25 cellular contexts compared by ENCODE assay signal in genomic region chr19:30170495-30171137, GRCh38.
"Had no signal": no experiment of that assay in that cellular context is flagged by ENCODE, and none has a peak within 500 bp of the region (broad histone marks: within the 10 kb centered on the region; RNA-seq: fewer than 3 reads in every experiment).

No MANE protein-coding gene starts in this region.

- H3K36me3 ChIP-seq: esophagus squamous epithelium, lower lobe of right lung, sigmoid colon, stomach, tibial artery, upper lobe of left lung, uterus had no signal

- H3K4me3 Mint-ChIP-seq: immature natural killer cell; natural killer cell treated with Interleukin-12 subunit alpha and Interleukin-12 subunit beta and Interleukin-15 and Interleukin-18, amount 100 ng/mL, for 72 hours; neural crest cell; stimulated activated effector memory CD8-positive, alpha-beta T cell treated with anti-CD3 and anti-CD28 coated beads, Interleukin-12 subunit alpha, Interleukin-12 subunit beta, amount 100 ng/mL, for 72 hours had no signal

- H3K4me1 Mint-ChIP-seq: immature natural killer cell; neural crest cell; stimulated activated effector memory CD8-positive, alpha-beta T cell treated with anti-CD3 and anti-CD28 coated beads, Interleukin-12 subunit alpha, Interleukin-12 subunit beta, amount 100 ng/mL, for 72 hours had no signal

- FAIRE-seq: endothelial cell of umbilical vein, keratinocyte had no signal

- H3K36me3 Mint-ChIP-seq: immature natural killer cell; natural killer cell treated with Interleukin-12 subunit alpha and Interleukin-12 subunit beta and Interleukin-15 and Interleukin-18, amount 100 ng/mL, for 72 hours; stimulated activated effector memory CD8-positive, alpha-beta T cell treated with anti-CD3 and anti-CD28 coated beads, Interleukin-12 subunit alpha, Interleukin-12 subunit beta, amount 100 ng/mL, for 72 hours had no signal

- H3K4me3 ChIP-seq: coronary artery, esophagus squamous epithelium, lower lobe of right lung, sigmoid colon, stomach, testis, tibial artery, upper lobe of left lung, uterus had no signal

- H3K27ac ChIP-seq: coronary artery, esophagus squamous epithelium, lower lobe of right lung, parathyroid adenoma, sigmoid colon, stomach, testis, tibial artery, upper lobe of left lung, uterus had no signal

- DNase-seq: dermis blood vessel endothelial cell; effector memory CD4-positive, alpha-beta T cell; esophagus squamous epithelium; foreskin melanocyte; hypothalamus; immature natural killer cell; left ventricle myocardium superior; lower lobe of right lung; sigmoid colon; stimulated activated CD4-positive, alpha-beta T cell treated with anti-CD3 and anti-CD28 coated beads, Interleukin-2, amount 100 ng/mL, for 24 hours; stimulated activated CD4-positive, alpha-beta T cell treated with anti-CD3 and anti-CD28 coated beads, Interleukin-4, amount 100 ng/mL, for 24 hours; stimulated activated naive CD4-positive, alpha-beta T cell treated with Interleukin-2 at 50 U/mL for 16 hours; stomach; testis; tibial artery; upper lobe of left lung; uterus had no signal

- H3K27me3 ChIP-seq: esophagus squamous epithelium, sigmoid colon, testis, tibial artery, upper lobe of left lung, uterus had no signal

- H3K27ac Mint-ChIP-seq: immature natural killer cell; natural killer cell treated with Interleukin-12 subunit alpha and Interleukin-12 subunit beta and Interleukin-15 and Interleukin-18, amount 100 ng/mL, for 72 hours; progenitor cell of endocrine pancreas; stimulated activated effector memory CD8-positive, alpha-beta T cell treated with anti-CD3 and anti-CD28 coated beads, Interleukin-12 subunit alpha, Interleukin-12 subunit beta, amount 100 ng/mL, for 72 hours had no signal

- ATAC-seq: left ventricle myocardium superior; lower lobe of right lung; natural killer cell treated with Interleukin-12 subunit alpha and Interleukin-12 subunit beta and Interleukin-15 and Interleukin-18, amount 100 ng/mL, for 72 hours; stimulated activated effector memory CD8-positive, alpha-beta T cell treated with anti-CD3 and anti-CD28 coated beads, Interleukin-12 subunit alpha, Interleukin-12 subunit beta, amount 100 ng/mL, for 72 hours had no signal

- H3K9me3 Mint-ChIP-seq: immature natural killer cell; natural killer cell treated with Interleukin-12 subunit alpha and Interleukin-12 subunit beta and Interleukin-15 and Interleukin-18, amount 100 ng/mL, for 72 hours; neural crest cell; stimulated activated effector memory CD8-positive, alpha-beta T cell treated with anti-CD3 and anti-CD28 coated beads, Interleukin-12 subunit alpha, Interleukin-12 subunit beta, amount 100 ng/mL, for 72 hours had no signal

- H3K9me3 ChIP-seq: esophagus squamous epithelium, lower lobe of right lung, sigmoid colon, stomach, testis, tibial artery, upper lobe of left lung, uterus had no signal

- H3K4me1 ChIP-seq: esophagus squamous epithelium, lower lobe of right lung, parathyroid adenoma, sigmoid colon, stomach, testis, tibial artery, upper lobe of left lung, uterus had no signal

- H3K27me3 Mint-ChIP-seq: natural killer cell treated with Interleukin-12 subunit alpha and Interleukin-12 subunit beta and Interleukin-15 and Interleukin-18, amount 100 ng/mL, for 72 hours; progenitor cell of endocrine pancreas had no signal
